17 cellular contexts compared by ENCODE assay signal in genomic region chr13:109345433-109345941, GRCh38.
DNase-seq lines count a peak whose midpoint lies in the region; ATAC-seq, FAIRE-seq and TF ChIP-seq lines count a peak whose summit lies in the region.
"Had no signal": no experiment of that assay in that cellular context is flagged by ENCODE, and none has a peak within 500 bp of the region (broad histone marks: within the 10 kb centered on the region; RNA-seq: fewer than 3 reads in every experiment).

No MANE protein-coding gene starts in this region.

- no peaks in the 10 kb centered on the region for H3K9me3 ChIP-seq in BE2C
- H3K9me3 ChIP-seq in endothelial cell of umbilical vein (replicated peaks; ENCODE audit: control insufficient read depth, insufficient read depth, low read length): no peaks in the 10 kb centered on the region
- H3K9me3 ChIP-seq in mesodermal cell (ENCODE audit: control insufficient read depth, low read length): no peaks in the 10 kb centered on the region
- H3K9me3 ChIP-seq: BLaER1 treated with 17β-estradiol and CSF1 and Interleukin-3, amounts not matched to agents 10 nM and 100 nM; gastrocnemius medialis had no signal

- POLR2A ChIA-PET in endothelial cell of umbilical vein (lab: Charles Lee): no interaction called here

- peak overlapping the region; percentile 33 for H3K9ac ChIP-seq in endothelial cell of umbilical vein (replicated peaks; ENCODE audit: extremely low read depth, insufficient read depth, low read length)
- H3K9ac ChIP-seq: BLaER1 treated with 17β-estradiol and CSF1 and Interleukin-3, amounts not matched to agents 10 nM and 100 nM had no signal

- TF ChIP-seq CTCF in BE2C (IDR thresholded peaks at IDR 0.05; ENCODE audit: low read depth, low read length) (no peak), endothelial cell of umbilical vein (IDR thresholded peaks at IDR 0.05; ENCODE audit: extremely low read depth in 1 of 2, insufficient read depth in 1 of 2, low read depth in 1 of 2, low read length in 2 of 2) (no peak)

- DNase-seq in BE2C: peak; percentile 86
- DNase-seq in NCI-H226: peak; percentile 55
- DNase-seq in endothelial cell of umbilical vein (ENCODE audit: low read depth, low spot score): peak; percentile 78
- DNase-seq in NCI-H1417 treated with DMSO at 0.1 percent for 48 hours (lab: John Stamatoyannopoulos, UW): no peak
- DNase-seq in DMS79 treated with DMSO at 0.1 percent for 48 hours (lab: John Stamatoyannopoulos, UW): no peak
- DNase-seq: activated effector memory CD4-positive, alpha-beta T cell treated with Interleukin-2 at 50 U/mL for 16 hours; effector CD4-positive, alpha-beta T cell; gastrocnemius medialis; immature natural killer cell; KG1; NCI-H1417; stimulated activated naive B cell treated with anti-CD40 and anti-IgM and Interleukin-4, amounts not matched to agents 10 μg/mL and 1 μg/mL and 100 μg/mL, for 72 hours had no signal

- H3K79me2 ChIP-seq in endothelial cell of umbilical vein (ENCODE audit: control insufficient read depth, insufficient read depth, low read length): no peaks in the 10 kb centered on the region

- TF ChIP-seq POLR2A in endothelial cell of umbilical vein (IDR thresholded peaks at IDR 0.05; ENCODE audit: low read depth, low read length): no peak

- no peaks in the 10 kb centered on the region for H4K20me1 ChIP-seq in endothelial cell of umbilical vein (replicated peaks; ENCODE audit: control insufficient read depth, extremely low read depth, insufficient read depth, low read length)
- H4K20me1 ChIP-seq: BLaER1 treated with 17β-estradiol and CSF1 and Interleukin-3, amounts not matched to agents 10 nM and 100 nM had no signal

- FAIRE-seq in endothelial cell of umbilical vein (lab: Jason Lieb, UNC): peak; percentile 63

- H3K27ac ChIP-seq in endothelial cell of umbilical vein (ENCODE audit: insufficient read depth, low read depth, low read length) (peak overlapping the region; percentile 90), mesodermal cell (ENCODE audit: low read depth, low read length, severe bottlenecking) (peak overlapping the region; percentile 46)
- H3K27ac ChIP-seq: BLaER1 treated with 17β-estradiol and CSF1 and Interleukin-3, amounts not matched to agents 10 nM and 100 nM; gastrocnemius medialis had no signal

- H3K4me1 ChIP-seq in BE2C (peaks cover 17% of the 10 kb centered on the region), endothelial cell of umbilical vein (ENCODE audit: control insufficient read depth, extremely low read depth, insufficient read depth, low read length) (peaks cover 42% of the 10 kb centered on the region), mesodermal cell (ENCODE audit: control insufficient read depth, insufficient read depth, low read length, poor library complexity, severe bottlenecking) (peaks cover 24% of the 10 kb centered on the region)
- H3K4me1 ChIP-seq: BLaER1 treated with 17β-estradiol and CSF1 and Interleukin-3, amounts not matched to agents 10 nM and 100 nM; gastrocnemius medialis had no signal

- intact Hi-C loops in endothelial cell of umbilical vein (cut with micrococcal nuclease): loop anchor here (1.0 to 5.0 kb wide), 6 partner anchors 71 to 782 kb away; no protein-coding TSS in a partner anchor

- no peaks in the 10 kb centered on the region for H3K9me1 ChIP-seq in endothelial cell of umbilical vein (replicated peaks; ENCODE audit: control insufficient read depth, extremely low read depth, insufficient read depth, low read length)

- no peak overlapping the region for H2AFZ ChIP-seq in endothelial cell of umbilical vein (ENCODE audit: low read depth, low read length)

- CTCF ChIA-PET in endothelial cell of umbilical vein (lab: Charles Lee): interaction anchor here (1.7 kb wide), 1 partner anchor 10 kb away, joined by 6 read pairs; no protein-coding TSS in a partner anchor

- H3K4me3 ChIP-seq in BE2C (ENCODE audit: low read depth, low read length) (peak overlapping the region; percentile 34), endothelial cell of umbilical vein (replicated peaks in 1 of 3; ENCODE audit: insufficient read depth in 1 of 3, low read depth in 1 of 3, low read length in 3 of 3) (no peak overlapping the region), mesodermal cell (ENCODE audit: extremely low read depth, insufficient read depth, low read length, poor library complexity, severe bottlenecking) (no peak overlapping the region)
- H3K4me3 ChIP-seq: BLaER1 treated with 17β-estradiol and CSF1 and Interleukin-3, amounts not matched to agents 10 nM and 100 nM; gastrocnemius medialis had no signal

- WGBS in mesodermal cell (ENCODE audit: insufficient coverage in 2 of 2), 2 experiments: 89 to 100% methylated on average over 5 of the region's 5 CpGs

- no TSS peak for BruUV-seq in endothelial cell of umbilical vein (replicated peaks; lab: Mats Ljungman, UMichigan)

- peak overlapping the region; percentile 55 for H3K4me2 ChIP-seq in endothelial cell of umbilical vein (ENCODE audit: insufficient read depth, low read length)
- H3K4me2 ChIP-seq: BLaER1 treated with 17β-estradiol and CSF1 and Interleukin-3, amounts not matched to agents 10 nM and 100 nM had no signal

- no peaks in the 10 kb centered on the region for H3K27me3 ChIP-seq in BE2C
- H3K27me3 ChIP-seq in endothelial cell of umbilical vein (ENCODE audit: control insufficient read depth in 2 of 2, insufficient read depth in 2 of 2, low read length in 2 of 2): no peaks in the 10 kb centered on the region
- H3K27me3 ChIP-seq: BLaER1 treated with 17β-estradiol and CSF1 and Interleukin-3, amounts not matched to agents 10 nM and 100 nM; gastrocnemius medialis had no signal

- dilution Hi-C loops in endothelial cell of umbilical vein (cut with MboI; ENCODE audit: extremely low pct_ligation_motif_present, low sequenced_read_pairs): no loop called here

- no peaks in the 10 kb centered on the region for H3K36me3 ChIP-seq in BE2C
- H3K36me3 ChIP-seq in endothelial cell of umbilical vein (ENCODE audit: control insufficient read depth in 2 of 2, extremely low read depth in 1 of 2, insufficient read depth in 2 of 2, low read length in 2 of 2): no peaks in the 10 kb centered on the region
- H3K36me3 ChIP-seq in mesodermal cell (ENCODE audit: control insufficient read depth, insufficient read depth, low read length): no peaks in the 10 kb centered on the region
- H3K36me3 ChIP-seq: BLaER1 treated with 17β-estradiol and CSF1 and Interleukin-3, amounts not matched to agents 10 nM and 100 nM; gastrocnemius medialis had no signal

- no peak for ATAC-seq in HG02938 (IDR thresholded peaks at IDR 0.05; ENCODE audit: unreplicated experiment)
- no peak for ATAC-seq in GM21576 (IDR thresholded peaks at IDR 0.05; ENCODE audit: unreplicated experiment)
- ATAC-seq: gastrocnemius medialis; stimulated activated naive B cell treated with anti-CD40 and anti-IgM and Interleukin-4, amounts not matched to agents 10 μg/mL and 1 μg/mL and 100 μg/mL, for 72 hours; WTC11 had no signal

TF ChIP-seq in endothelial cell of umbilical vein, 7 proteins besides CTCF, POLR2A, EP300 and RAD21:
- TF ChIP-seq MYC (IDR thresholded peaks at IDR 0.05; ENCODE audit: low read depth, low read length) (no peak), JUN (IDR thresholded peaks at IDR 0.05; ENCODE audit: borderline replicate concordance, insufficient read depth, insufficient read length, low read depth) (peak; percentile 33), MAX (IDR thresholded peaks at IDR 0.05; ENCODE audit: insufficient read depth, insufficient read length) (no peak), POLR2AphosphoS5 (IDR thresholded peaks at IDR 0.05; ENCODE audit: insufficient read depth, low read depth, low read length) (peak; percentile 50), FOS (IDR thresholded peaks at IDR 0.05; ENCODE audit: borderline replicate concordance, insufficient read depth, low read length) (peak; percentile 44), EZH2 (IDR thresholded peaks at IDR 0.05; ENCODE audit: borderline replicate concordance, low read depth, low read length, severe bottlenecking) (no peak), GATA2 (IDR thresholded peaks at IDR 0.05; ENCODE audit: insufficient read depth, insufficient read length, low read depth, low read length) (peak; percentile 90)

Comparison
In these comparisons a context has a peak if more than half of its experiments do, and no peak if none do; other contexts are left out.
1. DNase-seq: peak in BE2C (single experiment), NCI-H226 (single experiment) and endothelial cell of umbilical vein (single experiment); none in NCI-H1417 treated with DMSO at 0.1 percent for 48 hours (single experiment) and DMS79 treated with DMSO at 0.1 percent for 48 hours (single experiment).